In genomic region chr16:47244206-47244605, GRCh38 we compare ENCODE assay signal across 5 cellular contexts.
"Had no signal": no experiment of that assay in that cellular context is flagged by ENCODE, and none has a peak within 500 bp of the region (broad histone marks: within the 10 kb centered on the region; RNA-seq: fewer than 3 reads in every experiment).

No MANE protein-coding gene starts in this region.

- DNase-seq: GM23248, GOT3, H7, IMR-90, KBM-7 had no signal
